ENCODE assay signal across 11 cellular contexts in the genomic region with DNA sequence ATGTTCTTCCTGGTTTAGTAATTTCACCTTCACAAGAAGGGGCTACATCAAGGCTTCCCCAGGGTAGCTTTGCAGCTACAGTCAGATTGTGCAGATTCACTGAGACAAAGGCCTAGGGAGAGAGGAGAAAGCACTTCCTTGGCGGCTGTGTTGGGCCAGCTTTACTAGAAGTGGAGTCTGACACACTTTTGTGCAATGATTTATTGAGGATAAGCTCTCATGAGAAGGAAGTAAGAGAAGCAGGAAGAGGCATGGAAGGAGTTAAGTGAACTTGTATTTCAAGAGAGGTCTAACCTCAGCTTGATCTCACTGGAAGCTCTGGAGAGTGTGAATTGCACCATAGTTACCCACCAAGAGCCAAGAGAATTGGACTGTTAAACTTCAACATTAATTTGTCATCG.
A peak's percentile ranks its signal among the peaks of the same experiment; 100 is the strongest.
DNase-seq lines count a peak whose midpoint lies in the region; ATAC-seq and TF ChIP-seq lines count a peak whose summit lies in the region.
"Had no signal": no experiment of that assay in that cellular context is flagged by ENCODE, and none has a peak within 500 bp of the region (broad histone marks: within the 10 kb centered on the region; RNA-seq: fewer than 3 reads in every experiment).

No MANE protein-coding gene starts in this region.

- no peak overlapping the region for H3K4me3 ChIP-seq in thyroid gland (replicated peaks in 1 of 3)

- H3K4me3 Mint-ChIP-seq in activated naive CD4-positive, alpha-beta T cell treated with anti-CD3 and anti-CD28 coated beads, Interleukin-2, amount 50 U/mL, for 24 hours = peak overlapping the region; percentile 31
- H3K4me3 Mint-ChIP-seq in T-helper 2 cell treated with Interferon-gamma antibody and Interleukin-4, amounts not matched to agents 5 μg/mL and 100 μg/mL, for 36 hours = no peak overlapping the region
- H3K4me3 Mint-ChIP-seq in immature natural killer cell = no peak overlapping the region
- H3K4me3 Mint-ChIP-seq: brain had no signal

- no peaks in the 10 kb centered on the region for H3K27me3 Mint-ChIP-seq in activated naive CD4-positive, alpha-beta T cell treated with anti-CD3 and anti-CD28 coated beads, Interleukin-2, amount 50 U/mL, for 24 hours
- no peaks in the 10 kb centered on the region for H3K27me3 Mint-ChIP-seq in T-helper 2 cell treated with Interferon-gamma antibody and Interleukin-4, amounts not matched to agents 5 μg/mL and 100 μg/mL, for 36 hours (ENCODE audit: low read depth)
- peaks cover 0 to 1% (median 0%) of the 10 kb centered on the region in 3 donors for H3K27me3 Mint-ChIP-seq in immature natural killer cell (ENCODE audit: low read depth in 3 of 3)
- H3K27me3 Mint-ChIP-seq: brain had no signal

- intact Hi-C loops in thyroid gland (cut with DNase I) = loop anchor here (10.0 kb wide), 1 partner anchor 80 kb away; a partner anchor contains a TSS

- H3K4me1 ChIP-seq in thyroid gland = peaks cover 47 to 70% of the 10 kb centered on the region in 2 donors

- no peaks in the 10 kb centered on the region for H3K36me3 ChIP-seq in thyroid gland

- 91 to 95% methylated on average over 2 of the region's 2 CpGs for WGBS in thyroid gland, 2 donors

- peak overlapping the region in 2 of 3 donors; percentile 6 to 34 for H3K27ac ChIP-seq in thyroid gland

- ATAC-seq in HG02798 (IDR thresholded peaks at IDR 0.05; ENCODE audit: poor library complexity, unreplicated experiment) (no peak), GM21619 (IDR thresholded peaks at IDR 0.05; ENCODE audit: unreplicated experiment) (no peak)

- H3K9me3 ChIP-seq in thyroid gland = no peaks in the 10 kb centered on the region

- DNase-seq in activated naive CD4-positive, alpha-beta T cell treated with Interleukin-2 at 50 U/mL for 16 hours = no peak
- no peak for DNase-seq in T-helper 2 cell treated with Interferon-gamma antibody and Interleukin-4, amounts not matched to agents 5 μg/mL and 100 μg/mL, for 36 hours (ENCODE audit: low spot score)
- no peak for DNase-seq in immature natural killer cell
- DNase-seq in thyroid gland = no peak
- no peak for DNase-seq in mesenteric fat pad (ENCODE audit: low spot score)
- DNase-seq: activated CD4-positive, alpha-beta T cell treated with anti-CD3 and anti-CD28 coated beads, Interleukin-2, amount 50 U/mL, for 4 hours; NCI-H1417 treated with DMSO at 0.1 percent for 48 hours had no signal

- no peak for TF ChIP-seq CTCF in thyroid gland (IDR thresholded peaks at IDR 0.05)

- H3K27ac Mint-ChIP-seq in activated naive CD4-positive, alpha-beta T cell treated with anti-CD3 and anti-CD28 coated beads, Interleukin-2, amount 50 U/mL, for 24 hours = peak overlapping the region; percentile 85
- peak overlapping the region; percentile 16 for H3K27ac Mint-ChIP-seq in T-helper 2 cell treated with Interferon-gamma antibody and Interleukin-4, amounts not matched to agents 5 μg/mL and 100 μg/mL, for 36 hours
- peak overlapping the region; percentile 40 to 85 (median 63) for H3K27ac Mint-ChIP-seq in immature natural killer cell
- H3K27ac Mint-ChIP-seq: brain had no signal

- H3K36me3 Mint-ChIP-seq in activated naive CD4-positive, alpha-beta T cell treated with anti-CD3 and anti-CD28 coated beads, Interleukin-2, amount 50 U/mL, for 24 hours = peaks cover 65% of the 10 kb centered on the region
- H3K36me3 Mint-ChIP-seq in T-helper 2 cell treated with Interferon-gamma antibody and Interleukin-4, amounts not matched to agents 5 μg/mL and 100 μg/mL, for 36 hours (ENCODE audit: low read depth) = peaks cover 79% of the 10 kb centered on the region
- peaks cover 0 to 48% (median 21%) of the 10 kb centered on the region in 3 donors for H3K36me3 Mint-ChIP-seq in immature natural killer cell

- H3K27me3 ChIP-seq in thyroid gland = no peaks in the 10 kb centered on the region

- H3K9me3 Mint-ChIP-seq in activated naive CD4-positive, alpha-beta T cell treated with anti-CD3 and anti-CD28 coated beads, Interleukin-2, amount 50 U/mL, for 24 hours = no peaks in the 10 kb centered on the region
- no peaks in the 10 kb centered on the region for H3K9me3 Mint-ChIP-seq in T-helper 2 cell treated with Interferon-gamma antibody and Interleukin-4, amounts not matched to agents 5 μg/mL and 100 μg/mL, for 36 hours
- H3K9me3 Mint-ChIP-seq in immature natural killer cell = no peaks in the 10 kb centered on the region
- H3K9me3 Mint-ChIP-seq: brain had no signal

- peaks cover 100% of the 10 kb centered on the region for H3K4me1 Mint-ChIP-seq in activated naive CD4-positive, alpha-beta T cell treated with anti-CD3 and anti-CD28 coated beads, Interleukin-2, amount 50 U/mL, for 24 hours
- H3K4me1 Mint-ChIP-seq in T-helper 2 cell treated with Interferon-gamma antibody and Interleukin-4, amounts not matched to agents 5 μg/mL and 100 μg/mL, for 36 hours (ENCODE audit: low read depth) = peaks cover 69% of the 10 kb centered on the region
- peaks cover 87 to 99% of the 10 kb centered on the region in 2 donors for H3K4me1 Mint-ChIP-seq in immature natural killer cell

- no peak for TF ChIP-seq POLR2A in thyroid gland (IDR thresholded peaks at IDR 0.05)

Comparison
In these comparisons a context has a peak if more than half of its experiments do, and no peak if none do; other contexts are left out.
1. H3K27ac Mint-ChIP-seq: peak in every context shown above with its lines; median percentile 85 in activated naive CD4-positive, alpha-beta T cell treated with anti-CD3 and anti-CD28 coated beads, Interleukin-2, amount 50 U/mL, for 24 hours; 63 in immature natural killer cell; 16 in T-helper 2 cell treated with Interferon-gamma antibody and Interleukin-4, amounts not matched to agents 5 μg/mL and 100 μg/mL, for 36 hours.